ENCODE assay signal across 30 cellular contexts in the genomic region with DNA sequence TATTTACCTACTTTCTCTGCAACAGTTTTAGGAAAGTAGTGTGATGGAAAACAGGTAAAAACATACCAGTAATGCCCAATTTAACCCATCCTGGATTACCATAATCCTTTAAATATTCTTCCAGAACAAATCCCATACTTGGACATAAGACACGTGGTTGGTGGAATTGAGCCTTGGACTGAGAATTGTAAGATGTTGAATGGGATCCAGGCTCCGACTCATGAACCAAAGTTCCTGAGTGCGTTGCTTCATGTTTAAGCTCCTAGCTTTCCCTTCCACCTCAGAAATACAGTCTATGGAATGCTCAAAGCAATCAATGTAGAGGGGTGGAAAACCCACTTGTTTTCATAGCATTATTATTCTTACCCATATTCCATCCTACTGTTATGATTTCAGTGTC.
"Had no signal": no experiment of that assay in that cellular context is flagged by ENCODE, and none has a peak within 500 bp of the region (broad histone marks: within the 10 kb centered on the region; RNA-seq: fewer than 3 reads in every experiment).

No MANE protein-coding gene starts in this region.

- H3K27ac Mint-ChIP-seq: activated CD4-positive, alpha-beta memory T cell treated with anti-CD3 and anti-CD28 coated beads, Interleukin-2, amount 10 ng/mL, durations not matched to agents 7 days and 5 days; activated CD4-positive, alpha-beta T cell treated with anti-CD3 and anti-CD28 coated beads, Interleukin-2, amount 10 ng/mL, durations not matched to agents 7 days and 5 days; activated T-cell treated with anti-CD3 and anti-CD28 coated beads, Interleukin-2, amount 50 U/mL, for 24 hours; activated T-helper 17 cell treated with anti-CD3 and anti-CD28 coated beads, Interleukin-2, amount 50 U/mL, for 72 hours; mesothelial cell of epicardium; naive B cell; nephron progenitor cell; progenitor cell of endocrine pancreas; WTC11 had no signal

- DNase-seq: activated CD4-positive, alpha-beta memory T cell treated with anti-CD3 and anti-CD28 coated beads, Interleukin-2, amount 10 ng/mL, durations not matched to agents 7 days and 5 days; activated CD4-positive, alpha-beta T cell treated with anti-CD3 and anti-CD28 coated beads for 1 hour; activated CD4-positive, alpha-beta T cell treated with anti-CD3 and anti-CD28 coated beads, Interleukin-2, amount 10 ng/mL, durations not matched to agents 7 days and 5 days; activated CD8-positive, alpha-beta memory T cell treated with anti-CD3 and anti-CD28 coated beads, Interleukin-2, amount 50 U/mL, for 48 hours; activated gamma-delta T cell treated with Interleukin-2 at 50 U/mL for 16 hours; activated naive CD4-positive, alpha-beta T cell treated with anti-CD3 and anti-CD28 coated beads, Interleukin-2, amount 50 U/mL, for 16 hours; activated T-cell treated with anti-CD3 and anti-CD28 coated beads, Interleukin-2, amount 50 U/mL, for 24 hours; amygdala; body of pancreas; dermis blood vessel endothelial cell; effector CD4-positive, alpha-beta T cell; head of caudate nucleus; hippocampal formation; kidney; left colon; naive B cell; nephron progenitor cell; ovary; retina; stimulated activated CD4-positive, alpha-beta T cell treated with anti-CD3 and anti-CD28 coated beads, Interleukin-15, amount 100 ng/mL, for 24 hours; stimulated activated CD4-positive, alpha-beta T cell treated with anti-CD3 and anti-CD28 coated beads, Interleukin-2, amount 100 ng/mL, for 24 hours; stimulated activated naive CD4-positive, alpha-beta T cell; T-helper 9 cell; transverse colon had no signal

- H3K9me3 ChIP-seq: body of pancreas, ovary, transverse colon had no signal

- ATAC-seq: activated T-helper 17 cell treated with anti-CD3 and anti-CD28 coated beads, Interleukin-2, amount 50 U/mL, for 72 hours; body of pancreas; left colon; WTC11 had no signal

- H3K27ac ChIP-seq: body of pancreas, ovary, transverse colon had no signal

- H3K4me3 ChIP-seq: body of pancreas, ovary, transverse colon had no signal

- H3K4me3 Mint-ChIP-seq: activated CD4-positive, alpha-beta memory T cell treated with anti-CD3 and anti-CD28 coated beads, Interleukin-2, amount 10 ng/mL, durations not matched to agents 7 days and 5 days; activated CD4-positive, alpha-beta T cell treated with anti-CD3 and anti-CD28 coated beads, Interleukin-2, amount 10 ng/mL, durations not matched to agents 7 days and 5 days; activated T-cell treated with anti-CD3 and anti-CD28 coated beads, Interleukin-2, amount 50 U/mL, for 24 hours; activated T-helper 17 cell treated with anti-CD3 and anti-CD28 coated beads, Interleukin-2, amount 50 U/mL, for 72 hours; mesothelial cell of epicardium; naive B cell; nephron progenitor cell; WTC11 had no signal

- H3K4me1 Mint-ChIP-seq: activated CD4-positive, alpha-beta memory T cell treated with anti-CD3 and anti-CD28 coated beads, Interleukin-2, amount 10 ng/mL, durations not matched to agents 7 days and 5 days; activated CD4-positive, alpha-beta T cell treated with anti-CD3 and anti-CD28 coated beads, Interleukin-2, amount 10 ng/mL, durations not matched to agents 7 days and 5 days; activated T-helper 17 cell treated with anti-CD3 and anti-CD28 coated beads, Interleukin-2, amount 50 U/mL, for 72 hours; naive B cell had no signal

- H3K36me3 ChIP-seq: ovary, transverse colon had no signal

- H3K36me3 Mint-ChIP-seq: naive B cell, WTC11 had no signal

- H3K27me3 Mint-ChIP-seq: activated CD4-positive, alpha-beta memory T cell treated with anti-CD3 and anti-CD28 coated beads, Interleukin-2, amount 10 ng/mL, durations not matched to agents 7 days and 5 days; activated CD4-positive, alpha-beta T cell treated with anti-CD3 and anti-CD28 coated beads, Interleukin-2, amount 10 ng/mL, durations not matched to agents 7 days and 5 days; activated T-cell treated with anti-CD3 and anti-CD28 coated beads, Interleukin-2, amount 50 U/mL, for 24 hours; activated T-helper 17 cell treated with anti-CD3 and anti-CD28 coated beads, Interleukin-2, amount 50 U/mL, for 72 hours; naive B cell; progenitor cell of endocrine pancreas had no signal

- H3K27me3 ChIP-seq: body of pancreas, ovary, transverse colon had no signal

- H3K4me1 ChIP-seq: body of pancreas had no signal

- FAIRE-seq: colon, endometrium, kidney had no signal
